19 cellular contexts compared by ENCODE assay signal in the genomic region with DNA sequence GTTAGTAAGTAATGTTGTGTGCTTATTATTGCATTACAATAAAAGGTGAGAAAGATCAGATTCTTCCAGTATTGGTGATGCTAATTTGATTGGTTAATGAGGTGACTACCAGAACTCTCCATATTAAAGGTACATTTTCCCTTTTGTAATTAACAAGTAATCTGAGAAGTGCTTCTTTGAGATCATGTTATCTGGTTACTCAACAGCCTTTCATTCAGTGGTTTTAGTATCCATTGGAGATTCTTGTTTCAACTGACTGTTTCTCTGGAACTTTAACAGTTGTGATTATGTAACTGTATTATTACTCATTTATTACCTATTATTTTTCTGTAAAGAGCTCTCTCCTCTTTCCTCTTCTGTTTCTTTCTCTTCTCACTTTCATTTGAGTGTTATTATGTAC.
DNase-seq lines count a peak whose midpoint lies in the region; ATAC-seq, FAIRE-seq and TF ChIP-seq lines count a peak whose summit lies in the region.
"Had no signal": no experiment of that assay in that cellular context is flagged by ENCODE, and none has a peak within 500 bp of the region (broad histone marks: within the 10 kb centered on the region; RNA-seq: fewer than 3 reads in every experiment).

No MANE protein-coding gene starts in this region.

- ATAC-seq in GM19035 (IDR thresholded peaks at IDR 0.05; ENCODE audit: unreplicated experiment) = no peak
- no peak for ATAC-seq in activated naive CD4-positive, alpha-beta T cell treated with anti-CD3 and anti-CD28 coated beads, Interleukin-2, amount 50 U/mL, for 72 hours
- ATAC-seq: activated CD8-positive, alpha-beta memory T cell treated with anti-CD3 and anti-CD28 coated beads, Interleukin-2, amount 10 ng/mL, durations not matched to agents 7 days and 5 days had no signal

- H3K27me3 ChIP-seq in astrocyte (ENCODE audit: insufficient read depth, low read length) (no peaks in the 10 kb centered on the region), stomach (no peaks in the 10 kb centered on the region)
- H3K27me3 ChIP-seq: esophagus muscularis mucosa had no signal

- H2AFZ ChIP-seq in astrocyte (ENCODE audit: low read depth, low read length) = no peak overlapping the region

- TF ChIP-seq CTCF in AG10803 (conservative IDR thresholded peaks at IDR 0.05; ENCODE audit: low read length) (no peak), astrocyte (IDR thresholded peaks at IDR 0.05; ENCODE audit: insufficient read depth, low read depth, low read length) (no peak), fibroblast of pulmonary artery (IDR thresholded peaks at IDR 0.05; ENCODE audit: low read length, missing control alignments) (no peak), stomach (IDR thresholded peaks at IDR 0.05) (no peak)

- no peak for TF ChIP-seq EP300 in stomach (IDR thresholded peaks at IDR 0.05)

- H3K27ac ChIP-seq in astrocyte (ENCODE audit: low read depth, low read length) = no peak overlapping the region
- no peak overlapping the region for H3K27ac ChIP-seq in stomach
- H3K27ac ChIP-seq: esophagus muscularis mucosa had no signal

- no peak overlapping the region for H3K27ac Mint-ChIP-seq in astrocyte (ENCODE audit: unreplicated experiment)
- no peak overlapping the region for H3K27ac Mint-ChIP-seq in activated naive CD4-positive, alpha-beta T cell treated with anti-CD3 and anti-CD28 coated beads, Interleukin-2, amount 50 U/mL, for 72 hours
- H3K27ac Mint-ChIP-seq: activated CD8-positive, alpha-beta memory T cell treated with anti-CD3 and anti-CD28 coated beads, Interleukin-2, amount 10 ng/mL, durations not matched to agents 7 days and 5 days had no signal

- no peaks in the 10 kb centered on the region for H3K4me1 ChIP-seq in astrocyte (ENCODE audit: insufficient read depth, low read length)
- no peaks in the 10 kb centered on the region for H3K4me1 ChIP-seq in stomach
- H3K4me1 ChIP-seq: esophagus muscularis mucosa had no signal

- peaks cover 2% of the 10 kb centered on the region for H3K79me2 ChIP-seq in astrocyte (ENCODE audit: insufficient read depth, low read length)

- peaks cover 7% of the 10 kb centered on the region for H3K36me3 Mint-ChIP-seq in astrocyte (ENCODE audit: low read depth, unreplicated experiment)
- H3K36me3 Mint-ChIP-seq in activated naive CD4-positive, alpha-beta T cell treated with anti-CD3 and anti-CD28 coated beads, Interleukin-2, amount 50 U/mL, for 72 hours = peaks cover 7 to 9% of the 10 kb centered on the region in 2 donors

- H3K4me1 Mint-ChIP-seq in astrocyte (ENCODE audit: low read depth, unreplicated experiment) = peaks cover 4% of the 10 kb centered on the region
- H3K4me1 Mint-ChIP-seq: activated CD8-positive, alpha-beta memory T cell treated with anti-CD3 and anti-CD28 coated beads, Interleukin-2, amount 10 ng/mL, durations not matched to agents 7 days and 5 days had no signal

- DNase-seq in AG10803 (ENCODE audit: low read depth) (peak; percentile 37), LHCN-M2 (ENCODE audit: low read depth) (peak; percentile 51), astrocyte (ENCODE audit: low read depth) (peak; percentile 67), fibroblast of pulmonary artery (ENCODE audit: low read depth) (peak; percentile 47), T-helper 2 cell (no peak), stomach (no peak)
- DNase-seq in activated naive CD4-positive, alpha-beta T cell treated with anti-CD3 and anti-CD28 coated beads, Interleukin-2, amount 50 U/mL, for 72 hours (ENCODE audit: low spot score in 2 of 2) = no peak
- DNase-seq: activated CD4-positive, CD25-positive, alpha-beta regulatory T cell treated with anti-CD3 and anti-CD28 coated beads, Interleukin-2, amount 50 U/mL, for 72 hours; activated CD8-positive, alpha-beta memory T cell treated with anti-CD3 and anti-CD28 coated beads, Interleukin-2, amount 10 ng/mL, durations not matched to agents 7 days and 5 days; activated effector memory CD4-positive, alpha-beta T cell treated with Interleukin-2 at 50 U/mL for 16 hours; aorta; Calu3; cortex of kidney; hypothalamus; NCI-H2107; nucleus accumbens; RPMI8226 had no signal

- H3K9ac ChIP-seq in astrocyte (ENCODE audit: low read length) = no peak overlapping the region

- intact Hi-C loops in stomach (cut with DNase I; ENCODE audit: low total_unique reads) = no loop called here

- no peak for FAIRE-seq in astrocyte (lab: Jason Lieb, UNC)

- no peak overlapping the region for H3K4me3 Mint-ChIP-seq in astrocyte (ENCODE audit: unreplicated experiment)
- H3K4me3 Mint-ChIP-seq: activated CD8-positive, alpha-beta memory T cell treated with anti-CD3 and anti-CD28 coated beads, Interleukin-2, amount 10 ng/mL, durations not matched to agents 7 days and 5 days had no signal

- H3K4me3 ChIP-seq in AG10803 (ENCODE audit: low read length) (no peak overlapping the region), astrocyte (ENCODE audit: insufficient read depth, low read depth, low read length) (no peak overlapping the region), fibroblast of pulmonary artery (replicated peaks; ENCODE audit: low read depth, low read length) (no peak overlapping the region), stomach (no peak overlapping the region)
- H3K4me3 ChIP-seq: esophagus muscularis mucosa had no signal

- H3K36me3 ChIP-seq in astrocyte (ENCODE audit: insufficient read depth, low read length) (no peaks in the 10 kb centered on the region), stomach (no peaks in the 10 kb centered on the region)
- H3K36me3 ChIP-seq: esophagus muscularis mucosa had no signal

- H3K9me3 ChIP-seq in astrocyte (ENCODE audit: insufficient read depth, low read depth, low read length) (no peaks in the 10 kb centered on the region), stomach (peaks cover 0 to 10% (median 4%) of the 10 kb centered on the region in 4 donors)

- no peaks in the 10 kb centered on the region for H3K27me3 Mint-ChIP-seq in astrocyte (ENCODE audit: low read depth, unreplicated experiment)
- H3K27me3 Mint-ChIP-seq: activated CD8-positive, alpha-beta memory T cell treated with anti-CD3 and anti-CD28 coated beads, Interleukin-2, amount 10 ng/mL, durations not matched to agents 7 days and 5 days had no signal

- H3K9me3 Mint-ChIP-seq in astrocyte (ENCODE audit: unreplicated experiment) = peaks cover 8% of the 10 kb centered on the region
- H3K9me3 Mint-ChIP-seq in activated naive CD4-positive, alpha-beta T cell treated with anti-CD3 and anti-CD28 coated beads, Interleukin-2, amount 50 U/mL, for 72 hours = peaks cover 5% of the 10 kb centered on the region in 2 donors

- TF ChIP-seq POLR2A in stomach (IDR thresholded peaks at IDR 0.05) = no peak

- H4K20me1 ChIP-seq in astrocyte (ENCODE audit: insufficient read depth, low read length) = peaks cover 6% of the 10 kb centered on the region

- H3K4me2 ChIP-seq in astrocyte (ENCODE audit: low read length) = no peak overlapping the region

Comparison
In these comparisons a context has a peak if more than half of its experiments do, and no peak if none do; other contexts are left out.
1. DNase-seq: peak in AG10803 (single experiment), LHCN-M2 (single experiment), astrocyte (single experiment) and fibroblast of pulmonary artery (single experiment); none in activated naive CD4-positive, alpha-beta T cell treated with anti-CD3 and anti-CD28 coated beads, Interleukin-2, amount 50 U/mL, for 72 hours (0 of 2), T-helper 2 cell (0 of 5) and stomach (single experiment).